In genomic region chr9:18982246-18982589, GRCh38 we compare ENCODE assay signal across 23 cellular contexts. TPM values are rescaled to one million over a fixed set of nuclear protein-coding genes. Genes with fewer than 3 reads are reported as not detected.
"Had no signal": no experiment of that assay in that cellular context is flagged by ENCODE, and none has a peak within 500 bp of the region (broad histone marks: within the 10 kb centered on the region; RNA-seq: fewer than 3 reads in every experiment).

No MANE protein-coding gene starts in this region.

- H3K4me3 ChIP-seq: adrenal gland, lower lobe of right lung, spleen, thoracic aorta, upper lobe of right lung had no signal

- ATAC-seq: activated CD4-positive, alpha-beta T cell treated with anti-CD3 and anti-CD28 coated beads for 36 hours; activated naive CD4-positive, alpha-beta T cell treated with anti-CD3 and anti-CD28 coated beads, Interleukin-2, amount 50 U/mL, for 72 hours; left colon; lower lobe of right lung; stimulated activated memory B cell treated with anti-CD40 and anti-IgM and Interleukin-4, amounts not matched to agents 10 μg/mL and 1 μg/mL and 100 μg/mL, for 72 hours; upper lobe of right lung; WTC11 had no signal

- DNase-seq: activated CD4-positive, alpha-beta memory T cell treated with anti-CD3 and anti-CD28 coated beads for 36 hours; activated CD4-positive, alpha-beta T cell treated with anti-CD3 and anti-CD28 coated beads for 36 hours; activated gamma-delta T cell treated with Interleukin-2 at 50 U/mL for 16 hours; activated T-cell treated with anti-CD3 and anti-CD28 coated beads for 4 hours; adrenal gland; foreskin melanocyte; glutamatergic neuron; hippocampal formation; lower lobe of right lung; nephron progenitor cell; retina; spleen; stimulated activated CD4-positive, alpha-beta T cell treated with anti-CD3 and anti-CD28 coated beads, Interleukin-4, amount 100 ng/mL, for 4 hours; upper lobe of right lung had no signal

- H3K9me3 ChIP-seq: adrenal gland, lower lobe of right lung, spleen, thoracic aorta, upper lobe of right lung had no signal

- H3K36me3 ChIP-seq: adrenal gland, lower lobe of right lung, spleen, thoracic aorta, upper lobe of right lung had no signal

- H3K27ac ChIP-seq: adrenal gland, epithelial cell of prostate, lower lobe of right lung, spleen, thoracic aorta, upper lobe of right lung had no signal

- H3K27me3 ChIP-seq: adrenal gland, spleen, upper lobe of right lung had no signal

RNA-seq across cellular contexts. Expression of gene SAXO1, which starts 50.8 kb away (rescaled TPM):
- total RNA-seq: activated T-helper 1 cell treated with anti-CD3 and anti-CD28 coated beads, Interleukin-12 subunit alpha, Interleukin-12 subunit beta, Interleukin-2, Interleukin-4 antibody, amounts not matched to agents 30 ng/mL and 10 ng/mL and 1 ng/mL, durations not matched to agents 14 hours and 24 hours and 36 hours; dermis microvascular lymphatic vessel endothelial cell; left colon; T-helper 2 cell treated with Interferon-gamma antibody and Interleukin-4, amounts not matched to agents 100 ng/mL and 5 ng/mL, for 36 hours had no signal
